9 cellular contexts compared by ENCODE assay signal in the genomic region with DNA sequence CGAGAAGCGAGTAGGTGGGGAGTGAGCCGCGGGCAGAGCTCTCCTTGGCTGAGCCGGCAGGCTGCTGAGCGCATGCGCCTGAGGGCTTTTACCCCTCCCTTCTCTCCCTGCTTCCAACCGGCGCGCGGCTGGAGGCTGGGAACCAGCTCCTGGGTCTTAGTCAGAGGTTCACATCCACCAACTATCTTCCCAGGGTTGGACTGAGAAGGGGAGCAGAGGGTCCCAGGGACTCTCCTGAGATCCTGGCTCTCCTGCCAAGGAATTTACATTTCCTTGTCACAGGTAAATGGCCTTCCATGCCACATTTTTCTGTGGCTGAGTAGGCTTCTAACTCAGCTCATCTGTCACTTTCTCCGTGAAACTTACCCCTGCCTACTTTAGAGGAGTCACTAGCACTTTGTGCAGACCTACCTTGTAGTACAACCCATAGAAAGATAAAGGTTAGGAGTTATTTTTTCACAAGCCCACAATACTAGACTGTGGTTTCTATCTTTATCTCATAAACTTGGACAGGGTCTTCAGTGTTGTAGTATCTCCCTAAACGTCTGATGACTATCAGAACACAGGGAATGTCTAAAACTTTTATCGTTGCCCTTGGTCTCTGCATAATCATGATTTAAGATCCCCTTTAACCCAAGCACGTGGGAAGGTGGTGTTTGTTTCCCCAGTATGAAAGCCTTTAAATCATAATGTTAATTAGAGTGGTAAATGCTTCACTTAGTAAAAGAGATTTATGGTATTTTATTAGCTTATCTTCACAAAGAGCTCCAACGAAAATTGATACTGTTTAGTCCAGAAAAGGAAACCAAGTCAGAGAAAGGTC. TPM values are rescaled to one million over a fixed set of nuclear protein-coding genes. Genes with fewer than 3 reads are reported as not detected.
DNase-seq lines count a peak whose midpoint lies in the region; ATAC-seq, FAIRE-seq and TF ChIP-seq lines count a peak whose summit lies in the region.
"Had no signal": no experiment of that assay in that cellular context is flagged by ENCODE, and none has a peak within 500 bp of the region (broad histone marks: within the 10 kb centered on the region; RNA-seq: fewer than 3 reads in every experiment).

No MANE protein-coding gene starts in this region.

- CTCF ChIA-PET in PC-9 (lab: Charles Lee), result interaction anchor here (0.7 to 0.9 kb wide), 3 partner anchors 57 to 236 kb away, joined by 3 to 5 read pairs (median 3); no protein-coding TSS in a partner anchor

- TF ChIP-seq POLR2A in GM12891 (IDR thresholded peaks at IDR 0.05; ENCODE audit: low read depth, low read length), result no peak

- no peaks in the 10 kb centered on the region for H3K36me3 ChIP-seq in GM23248 (ENCODE audit: low read depth)
- peaks cover 3% of the 10 kb centered on the region; the same call in 1 of the 2 replicates for H3K36me3 ChIP-seq in PC-9 (ENCODE audit: low read depth)

- TF ChIP-seq CTCF in PC-9 (conservative IDR thresholded peaks at IDR 0.05), result no peak

- H2AFZ ChIP-seq in GM23248, result peak overlapping the region; percentile 96
- H2AFZ ChIP-seq in PC-9, result peak overlapping the region; percentile 97

- H3K9me2 ChIP-seq in GM23248 (ENCODE audit: insufficient read depth) (no peaks in the 10 kb centered on the region), PC-9 (ENCODE audit: insufficient read depth) (no peaks in the 10 kb centered on the region)

- peak overlapping the region; percentile 95 for H3K27ac ChIP-seq in GM23248
- H3K27ac ChIP-seq in PC-9, result peak overlapping the region; percentile 95

- H3K4me3 Mint-ChIP-seq in effector memory CD8-positive, alpha-beta T cell, result peak overlapping the region; percentile 87 to 92
- peak overlapping the region; percentile 91 for H3K4me3 Mint-ChIP-seq in natural killer cell treated with Interleukin-12 subunit alpha and Interleukin-12 subunit beta and Interleukin-15 and Interleukin-18, amount 100 ng/mL, for 72 hours

- peak overlapping the region; percentile 92 for H3K9ac ChIP-seq in GM23248

- peaks cover 28% of the 10 kb centered on the region for H3F3A ChIP-seq in GM23248 (ENCODE audit: insufficient read depth)
- H3F3A ChIP-seq in PC-9 (ENCODE audit: insufficient read depth, low read depth), result peaks cover 36% of the 10 kb centered on the region

- H3K27me3 Mint-ChIP-seq in effector memory CD8-positive, alpha-beta T cell, result no peaks in the 10 kb centered on the region
- H3K27me3 Mint-ChIP-seq in natural killer cell treated with Interleukin-12 subunit alpha and Interleukin-12 subunit beta and Interleukin-15 and Interleukin-18, amount 100 ng/mL, for 72 hours, result no peaks in the 10 kb centered on the region

- peaks cover 21% of the 10 kb centered on the region for H3K4me1 ChIP-seq in GM23248 (ENCODE audit: insufficient read depth)
- peaks cover 30% of the 10 kb centered on the region for H3K4me1 ChIP-seq in PC-9 (replicated peaks; ENCODE audit: insufficient read depth)

- H3K27ac Mint-ChIP-seq in effector memory CD8-positive, alpha-beta T cell, result peak overlapping the region; percentile 91
- H3K27ac Mint-ChIP-seq in natural killer cell treated with Interleukin-12 subunit alpha and Interleukin-12 subunit beta and Interleukin-15 and Interleukin-18, amount 100 ng/mL, for 72 hours, result peak overlapping the region; percentile 88 to 92

- no peaks in the 10 kb centered on the region for H4K20me1 ChIP-seq in GM23248 (ENCODE audit: insufficient read depth)
- no peaks in the 10 kb centered on the region for H4K20me1 ChIP-seq in PC-9 (ENCODE audit: insufficient read depth)

- DNase-seq in GM12891 (ENCODE audit: insufficient read length, low spot score) (no peak), GM23248 (no peak), PC-9 (no peak), RPMI8226 (no peak), NCI-H128 (lab: John Stamatoyannopoulos, UW; ENCODE audit: unreplicated experiment) (no peak), NCI-H345 (lab: John Stamatoyannopoulos, UW) (no peak)
- no peak for DNase-seq in effector memory CD8-positive, alpha-beta T cell
- DNase-seq in natural killer cell treated with Interleukin-12 subunit alpha and Interleukin-12 subunit beta and Interleukin-15 and Interleukin-18, amount 100 ng/mL, for 72 hours (ENCODE audit: low spot score), result no peak

- H3K27me3 ChIP-seq in GM23248 (replicated peaks; ENCODE audit: insufficient read depth) (no peaks in the 10 kb centered on the region), PC-9 (ENCODE audit: insufficient read depth, low read depth) (no peaks in the 10 kb centered on the region)

- in situ Hi-C loops in GM23248 (cut with MboI), result no loop called here

- TSS peak; percentile 68 for BruUV-seq in PC-9 (replicated peaks; lab: Mats Ljungman, UMichigan)

- no peak for FAIRE-seq in GM12891 (lab: Jason Lieb, UNC)
- FAIRE-seq: endometrium had no signal

- ATAC-seq in effector memory CD8-positive, alpha-beta T cell (replicated peaks), result peak; percentile 5
- ATAC-seq in natural killer cell treated with Interleukin-12 subunit alpha and Interleukin-12 subunit beta and Interleukin-15 and Interleukin-18, amount 100 ng/mL, for 72 hours, result no peak

- peaks cover 20% of the 10 kb centered on the region for H3K36me3 Mint-ChIP-seq in effector memory CD8-positive, alpha-beta T cell (ENCODE audit: insufficient read depth)
- H3K36me3 Mint-ChIP-seq in natural killer cell treated with Interleukin-12 subunit alpha and Interleukin-12 subunit beta and Interleukin-15 and Interleukin-18, amount 100 ng/mL, for 72 hours, result no peaks in the 10 kb centered on the region

- H3K4me3 ChIP-seq in GM23248, result peak overlapping the region; percentile 82
- H3K4me3 ChIP-seq in PC-9, result peak overlapping the region; percentile 70

- H3K4me2 ChIP-seq in GM23248 (ENCODE audit: unreplicated experiment) (peak overlapping the region; percentile 90), PC-9 (peak overlapping the region; percentile 99)

- intact Hi-C loops in PC-9 (cut with micrococcal nuclease; ENCODE audit: unreplicated experiment), result loop anchor here (1.0 to 10.0 kb wide), 7 partner anchors 89 to 642 kb away; no protein-coding TSS in a partner anchor

- POLR2A ChIA-PET in PC-9 (lab: Charles Lee; ENCODE audit: unreplicated experiment), result interaction anchor here (0.5 to 1.2 kb wide), 10 partner anchors 78 to 1404 kb away, joined by 4 to 9 read pairs (median 5); no protein-coding TSS in a partner anchor

- H3K79me2 ChIP-seq in GM23248 (ENCODE audit: insufficient read depth) (peaks cover 29% of the 10 kb centered on the region), PC-9 (ENCODE audit: low read depth) (peaks cover 34% of the 10 kb centered on the region)

- WGBS in GM23248 (ENCODE audit: low coverage in 1 of 2, low lambda C conversion rate in 2 of 2, missing lambda C conversion rate in 2 of 2), 2 experiments, result 4 to 7% methylated on average over 16 of the region's 16 CpGs

- H3K4me1 Mint-ChIP-seq in effector memory CD8-positive, alpha-beta T cell (ENCODE audit: low read depth in 2 of 2), result peaks cover 25 to 32% of the 10 kb centered on the region in 2 donors
- H3K4me1 Mint-ChIP-seq in natural killer cell treated with Interleukin-12 subunit alpha and Interleukin-12 subunit beta and Interleukin-15 and Interleukin-18, amount 100 ng/mL, for 72 hours (ENCODE audit: low read depth in 2 of 2), result peaks cover 23 to 35% of the 10 kb centered on the region in 2 donors

- no peaks in the 10 kb centered on the region for H3K9me3 ChIP-seq in GM23248 (ENCODE audit: low read depth)
- H3K9me3 ChIP-seq in PC-9 (ENCODE audit: insufficient read depth, low read depth), result no peaks in the 10 kb centered on the region

- H3K9me3 Mint-ChIP-seq in effector memory CD8-positive, alpha-beta T cell, result no peaks in the 10 kb centered on the region
- no peaks in the 10 kb centered on the region for H3K9me3 Mint-ChIP-seq in natural killer cell treated with Interleukin-12 subunit alpha and Interleukin-12 subunit beta and Interleukin-15 and Interleukin-18, amount 100 ng/mL, for 72 hours

TF ChIP-seq in GM12891, 5 proteins besides CTCF, POLR2A, EP300 and RAD21:
- peak; percentile 44; the same call in 1 of the 2 replicates for TF ChIP-seq TAF1 (IDR thresholded peaks at IDR 0.05; ENCODE audit: low read depth, low read length)
- TF ChIP-seq POLR2AphosphoS5 (IDR thresholded peaks at IDR 0.05; ENCODE audit: low read depth, low read length), result peak; percentile 32
- no peak for TF ChIP-seq PAX5 (IDR thresholded peaks at IDR 0.05; ENCODE audit: insufficient read depth, low read length, severe bottlenecking)
TF ChIP-seq in GM12891: peak in this region for 2.

RNA-seq across cellular contexts. Expression of gene TBC1D5, which starts 0.6 kb away (rescaled TPM):
- 17.4 TPM for polyA plus RNA-seq in GM12891 (2012; ENCODE audit: low read depth, missing spikeins)
- 69.9 and 71.7 TPM in 2 replicates for total RNA-seq in GM23248 (2014; rRNA removed; shearing (Covaris generic))
- polyA plus RNA-seq in GM23248 (2016; fragmentation: Nextera tagmentation; extraction: Ambion mirVana), result 30.8 and 31.0 TPM in 2 replicates
- 41.2 and 54.0 TPM in 2 replicates for total RNA-seq in PC-9 (2021)
- 10 to 100 TPM; 43.4 to 51.6 TPM for total RNA-seq in natural killer cell treated with Interleukin-12 subunit alpha and Interleukin-12 subunit beta and Interleukin-15 and Interleukin-18, amount 100 ng/mL, for 72 hours
